In genomic region chr1:83641828-83642443, GRCh38 we compare ENCODE assay signal across 13 cellular contexts.
DNase-seq lines count a peak whose midpoint lies in the region; ATAC-seq lines count a peak whose summit lies in the region.
"Had no signal": no experiment of that assay in that cellular context is flagged by ENCODE, and none has a peak within 500 bp of the region (broad histone marks: within the 10 kb centered on the region; RNA-seq: fewer than 3 reads in every experiment).

No MANE protein-coding gene starts in this region.

- intact Hi-C loops in left ventricle myocardium superior (cut with micrococcal nuclease) (no loop called here), sciatic nerve (cut with DNase I) (no loop called here)

- peak overlapping the region; percentile 97 for H2AFZ ChIP-seq in ACC112 (ENCODE audit: low read length, unreplicated experiment)

- peaks cover 11% of the 10 kb centered on the region for H3K4me1 ChIP-seq in ACC112 (ENCODE audit: control insufficient read depth, insufficient read depth, low read length, unreplicated experiment)

- H3K79me2 ChIP-seq in ACC112 (ENCODE audit: control insufficient read depth, insufficient read depth, low read length, unreplicated experiment), result no peaks in the 10 kb centered on the region

- ATAC-seq in left ventricle myocardium superior (peak; percentile 54), sciatic nerve (peak; percentile 61), GM18909 (IDR thresholded peaks at IDR 0.05; ENCODE audit: poor library complexity, unreplicated experiment) (no peak), GM21447 (IDR thresholded peaks at IDR 0.05; ENCODE audit: unreplicated experiment) (no peak)

- H3K36me3 ChIP-seq in ACC112 (ENCODE audit: insufficient read depth, low read length), result no peaks in the 10 kb centered on the region

- peak overlapping the region; percentile 71 for H3K4me3 ChIP-seq in ACC112 (ENCODE audit: low read depth, low read length)

- DNase-seq in astrocyte of the hippocampus (ENCODE audit: low read depth, low spot score) (peak; percentile 7), left ventricle myocardium superior (peak; percentile 25), sciatic nerve (ENCODE audit: low spot score) (no peak), Ammon's horn (ENCODE audit: low spot score) (no peak), SK-N-DZ (ENCODE audit: low spot score) (no peak)
- DNase-seq: ACHN; activated CD8-positive, alpha-beta memory T cell treated with anti-CD3 and anti-CD28 coated beads for 24 hours; caudate nucleus; NCI-H1930; NCI-H774 had no signal

- peaks cover 11% of the 10 kb centered on the region; the same call in 1 of the 2 replicates for H3K27me3 ChIP-seq in ACC112 (ENCODE audit: insufficient read depth, low read length)

- H3K27ac ChIP-seq in ACC112 (ENCODE audit: low read depth, low read length), result no peak overlapping the region

Comparison
In these comparisons a context has a peak if more than half of its experiments do, and no peak if none do; other contexts are left out.
1. DNase-seq: peak in astrocyte of the hippocampus (single experiment) and left ventricle myocardium superior (single experiment); none in sciatic nerve (single experiment), Ammon's horn (single experiment) and SK-N-DZ (single experiment).
2. ATAC-seq: peak in left ventricle myocardium superior (single experiment) and sciatic nerve (single experiment); none in GM18909 (single experiment) and GM21447 (single experiment).